In the genomic region with DNA sequence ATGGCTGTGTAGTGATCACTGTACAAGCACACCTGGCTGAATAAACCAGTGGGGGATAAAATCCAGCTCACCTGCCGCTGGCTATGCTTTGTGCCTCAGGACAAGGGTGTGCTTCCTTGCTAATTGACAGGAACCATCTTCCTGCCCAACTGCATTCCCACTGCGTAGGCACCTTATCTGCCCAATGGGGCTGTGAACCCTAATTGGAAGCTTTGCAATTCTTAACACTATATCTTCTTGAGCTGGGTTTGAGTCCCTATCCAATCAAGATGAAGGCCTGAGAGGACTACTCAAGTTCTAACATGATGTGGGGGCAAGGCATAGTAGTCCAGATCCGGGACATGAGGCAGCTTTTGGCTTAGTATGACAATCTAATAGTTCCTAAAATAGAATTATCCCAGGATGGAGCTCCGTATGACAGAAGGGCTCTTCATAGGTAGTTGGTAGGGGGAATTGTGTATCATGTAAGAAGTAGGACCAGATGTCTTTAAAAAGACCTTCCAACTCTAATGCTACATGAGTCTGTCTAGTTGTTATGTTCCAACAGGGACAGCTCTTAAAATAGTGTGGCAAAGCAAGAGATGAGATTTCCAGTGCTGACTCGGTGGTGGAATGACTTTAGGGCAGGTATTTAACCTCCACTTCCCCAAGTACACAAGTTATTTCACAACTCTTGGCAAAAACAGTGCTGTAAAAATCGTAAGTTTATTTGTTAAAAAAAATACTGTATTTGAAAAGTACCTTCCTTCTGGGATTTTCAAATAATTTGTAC, we compare ENCODE assay signal across 8 cellular contexts. TPM values are rescaled to one million over a fixed set of nuclear protein-coding genes. Genes with fewer than 3 reads are reported as not detected.
DNase-seq lines count a peak whose midpoint lies in the region; FAIRE-seq and TF ChIP-seq lines count a peak whose summit lies in the region.
"Had no signal": no experiment of that assay in that cellular context is flagged by ENCODE, and none has a peak within 500 bp of the region (broad histone marks: within the 10 kb centered on the region; RNA-seq: fewer than 3 reads in every experiment).

No MANE protein-coding gene starts in this region.

- peaks cover 9% of the 10 kb centered on the region for H3K36me3 ChIP-seq in bronchial epithelial cell (ENCODE audit: control insufficient read depth, insufficient read depth, low read length)

- H3K4me3 Mint-ChIP-seq in HFFc6 (peak overlapping the region; percentile 49), osteocyte (ENCODE audit: unreplicated experiment) (peak overlapping the region; percentile 26)

- H3K27me3 ChIP-seq in bronchial epithelial cell (ENCODE audit: control insufficient read depth, insufficient read depth, low read length): no peaks in the 10 kb centered on the region

- no peaks in the 10 kb centered on the region for H3K9me3 Mint-ChIP-seq in HFFc6
- no peaks in the 10 kb centered on the region for H3K9me3 Mint-ChIP-seq in osteocyte (ENCODE audit: unreplicated experiment)

- H3K27ac Mint-ChIP-seq in HFFc6 (peak overlapping the region; percentile 92), osteocyte (ENCODE audit: unreplicated experiment) (peak overlapping the region; percentile 70)

- H3K36me3 Mint-ChIP-seq in HFFc6 (ENCODE audit: low read depth): peaks cover 10% of the 10 kb centered on the region
- peaks cover 12% of the 10 kb centered on the region for H3K36me3 Mint-ChIP-seq in osteocyte (ENCODE audit: unreplicated experiment)

- H3K4me3 ChIP-seq in bronchial epithelial cell (ENCODE audit: low read depth, low read length): no peak overlapping the region

- H3K27ac ChIP-seq in caudate nucleus (ENCODE audit: low read depth, low read length): no peak overlapping the region

- no peak for DNase-seq in HFFc6
- DNase-seq in bronchial epithelial cell (ENCODE audit: low read depth): peak; percentile 42
- no peak for DNase-seq in osteocyte (ENCODE audit: extremely low spot score, unreplicated experiment)
- DNase-seq in caudate nucleus (lab: John Stamatoyannopoulos, UW): no peak
- no peak for DNase-seq in GM20000 (ENCODE audit: low spot score)
- DNase-seq in NCI-H2227 (lab: John Stamatoyannopoulos, UW; ENCODE audit: unreplicated experiment): no peak
- DNase-seq: activated naive CD4-positive, alpha-beta T cell; KG1 had no signal

- FAIRE-seq in bronchial epithelial cell (lab: Jason Lieb, UNC): no peak

- H3K27me3 Mint-ChIP-seq in HFFc6 (ENCODE audit: insufficient read depth): peaks cover 2% of the 10 kb centered on the region
- no peaks in the 10 kb centered on the region for H3K27me3 Mint-ChIP-seq in osteocyte (ENCODE audit: unreplicated experiment)

- H3K4me1 Mint-ChIP-seq in HFFc6 (ENCODE audit: low read depth): peaks cover 63% of the 10 kb centered on the region
- peaks cover 50% of the 10 kb centered on the region for H3K4me1 Mint-ChIP-seq in osteocyte (ENCODE audit: unreplicated experiment)

- TF ChIP-seq CTCF in HFFc6 (IDR thresholded peaks at IDR 0.05): no peak
- TF ChIP-seq CTCF in bronchial epithelial cell (IDR thresholded peaks at IDR 0.05; ENCODE audit: insufficient read depth, low read length, severe bottlenecking): no peak
- TF ChIP-seq CTCF in osteocyte (IDR thresholded peaks at IDR 0.05): no peak
- TF ChIP-seq CTCF in GM20000 (IDR thresholded peaks at IDR 0.05; ENCODE audit: extremely low read depth, missing control alignments): no peak

RNA-seq across cellular contexts. Expression of gene TMEM150A, which starts 2.3 kb away (rescaled TPM):
- 10 to 100 TPM; 10.3 to 20.4 (median 12.7) TPM for total RNA-seq in HFFc6 (2021; fragmentation: NEBNext Ultra II Directional; extraction: Animal tissue kit (Norgen Biotek cat#: 25700))
- total RNA-seq in bronchial epithelial cell (8.3 and 9.2 TPM in 2 replicates), osteocyte (18.2 and 20.8 TPM in 2 replicates)

RNA-seq across cellular contexts. Expression of gene C2orf68, which starts 7.1 kb away (rescaled TPM):
- total RNA-seq in HFFc6 (2021; fragmentation: NEBNext Ultra II Directional; extraction: Animal tissue kit (Norgen Biotek cat#: 25700)): 10 to 100 TPM; 13.7 to 17.6 (median 16.0) TPM
- 9.5 and 18.8 TPM in 2 replicates for total RNA-seq in bronchial epithelial cell
- 40.8 and 45.1 TPM in 2 replicates for total RNA-seq in osteocyte

RNA-seq across cellular contexts. Expression of gene RNF181, which starts 9.2 kb away (rescaled TPM):
- total RNA-seq in HFFc6 (2021; fragmentation: NEBNext Ultra II Directional; extraction: Animal tissue kit (Norgen Biotek cat#: 25700)): 100 to 1,000 TPM; 121 to 160 (median 146) TPM
- total RNA-seq in bronchial epithelial cell (240 and 318 TPM in 2 replicates), osteocyte (77.2 and 77.3 TPM in 2 replicates)

RNA-seq across cellular contexts. Expression of gene USP39, which starts 11.2 kb away (rescaled TPM):
- total RNA-seq in HFFc6 (2021; fragmentation: NEBNext Ultra II Directional; extraction: Animal tissue kit (Norgen Biotek cat#: 25700)): 10 to 100 TPM; 44.1 to 49.2 (median 47.4) TPM
- total RNA-seq in bronchial epithelial cell (26.8 and 32.4 TPM in 2 replicates), osteocyte (44.0 and 50.9 TPM in 2 replicates)

RNA-seq across cellular contexts. Expression of gene VAMP5, which starts 20.5 kb away (rescaled TPM):
- total RNA-seq in HFFc6 (2021; fragmentation: NEBNext Ultra II Directional; extraction: Animal tissue kit (Norgen Biotek cat#: 25700)): 10 to 100 TPM; 51.2 to 84.2 (median 71.4) TPM
- total RNA-seq in bronchial epithelial cell (4.5 and 5.5 TPM in 2 replicates), osteocyte (not detected in 2 replicates)
